In genomic region chr17:64533784-64534183, GRCh38 we compare ENCODE assay signal across 23 cellular contexts. TPM values are rescaled to one million over a fixed set of nuclear protein-coding genes. Genes with fewer than 3 reads are reported as not detected.
DNase-seq lines count a peak whose midpoint lies in the region; ATAC-seq and TF ChIP-seq lines count a peak whose summit lies in the region.
"Had no signal": no experiment of that assay in that cellular context is flagged by ENCODE, and none has a peak within 500 bp of the region (broad histone marks: within the 10 kb centered on the region; RNA-seq: fewer than 3 reads in every experiment).

No MANE protein-coding gene starts in this region.

- no peak for DNase-seq in activated T-cell treated with anti-CD3 and anti-CD28 coated beads, Interleukin-2, amount 50 U/mL, for 72 hours
- DNase-seq in activated T-cell treated with anti-CD3 and anti-CD28 coated beads for 4 hours, result no peak
- DNase-seq in SK-N-MC (ENCODE audit: low read depth, low spot score), result no peak
- no peak for DNase-seq in central memory CD8-positive, alpha-beta T cell (ENCODE audit: low spot score in 2 of 2)
- DNase-seq in progenitor cell of endocrine pancreas (ENCODE audit: low spot score, unreplicated experiment), result no peak
- no peak for DNase-seq in kidney glomerular epithelial cell (lab: John Stamatoyannopoulos, UW)
- DNase-seq: activated CD4-positive, alpha-beta T cell treated with anti-CD3 and anti-CD28 coated beads, Interleukin-2, amount 10 ng/mL, durations not matched to agents 7 days and 5 days; activated T-cell treated with anti-CD3 and anti-CD28 coated beads, Interleukin-2, amount 50 U/mL, for 1 hour; amygdala; cerebellar nuclear complex; effector CD8-positive, alpha-beta T cell; head of caudate nucleus; NCI-H1105 treated with DMSO at 0.1 percent for 48 hours; NCI-H2107; NCI-H524 treated with DMSO at 0.1 percent for 48 hours; Right ventricle myocardium superior; stimulated activated naive CD4-positive, alpha-beta T cell had no signal

- H3K36me3 ChIP-seq in SK-N-MC (ENCODE audit: insufficient read depth, low read length), result peaks cover 99% of the 10 kb centered on the region

- H3K27me3 Mint-ChIP-seq in activated T-cell treated with anti-CD3 and anti-CD28 coated beads, Interleukin-2, amount 50 U/mL, for 72 hours (ENCODE audit: low read depth), result no peaks in the 10 kb centered on the region
- no peaks in the 10 kb centered on the region for H3K27me3 Mint-ChIP-seq in central memory CD8-positive, alpha-beta T cell
- H3K27me3 Mint-ChIP-seq in progenitor cell of endocrine pancreas, result no peaks in the 10 kb centered on the region
- H3K27me3 Mint-ChIP-seq: activated CD4-positive, alpha-beta T cell treated with anti-CD3 and anti-CD28 coated beads, Interleukin-2, amount 10 ng/mL, durations not matched to agents 7 days and 5 days; CD4-positive, CD25-positive, alpha-beta regulatory T cell; type B pancreatic cell had no signal

- H3K9me3 Mint-ChIP-seq in activated T-cell treated with anti-CD3 and anti-CD28 coated beads, Interleukin-2, amount 50 U/mL, for 72 hours, result no peaks in the 10 kb centered on the region
- H3K9me3 Mint-ChIP-seq in central memory CD8-positive, alpha-beta T cell, result no peaks in the 10 kb centered on the region
- H3K9me3 Mint-ChIP-seq in progenitor cell of endocrine pancreas (ENCODE audit: low read depth), result no peaks in the 10 kb centered on the region
- H3K9me3 Mint-ChIP-seq: activated CD4-positive, alpha-beta T cell treated with anti-CD3 and anti-CD28 coated beads, Interleukin-2, amount 10 ng/mL, durations not matched to agents 7 days and 5 days; CD4-positive, CD25-positive, alpha-beta regulatory T cell; nephron; T-helper 2 cell treated with Interferon-gamma antibody and Interleukin-4, amounts not matched to agents 5 μg/mL and 100 μg/mL, for 36 hours; type B pancreatic cell had no signal

- no peaks in the 10 kb centered on the region for H3K4me1 Mint-ChIP-seq in activated T-cell treated with anti-CD3 and anti-CD28 coated beads, Interleukin-2, amount 50 U/mL, for 72 hours (ENCODE audit: low read depth)
- peaks cover 5% of the 10 kb centered on the region for H3K4me1 Mint-ChIP-seq in central memory CD8-positive, alpha-beta T cell
- H3K4me1 Mint-ChIP-seq in progenitor cell of endocrine pancreas (ENCODE audit: low read depth), result no peaks in the 10 kb centered on the region
- H3K4me1 Mint-ChIP-seq: activated CD4-positive, alpha-beta T cell treated with anti-CD3 and anti-CD28 coated beads, Interleukin-2, amount 10 ng/mL, durations not matched to agents 7 days and 5 days; nephron had no signal

- H3K9me3 ChIP-seq in SK-N-MC (ENCODE audit: low read depth, low read length), result no peaks in the 10 kb centered on the region

- 0 out of 2 replicates have a peak overlapping the region, but pooled peaks have one; percentile 6 for H3K27ac ChIP-seq in SK-N-MC

- peaks cover 11 to 31% of the 10 kb centered on the region in 2 donors for H3K36me3 Mint-ChIP-seq in activated T-cell treated with anti-CD3 and anti-CD28 coated beads, Interleukin-2, amount 50 U/mL, for 72 hours (ENCODE audit: insufficient read depth in 2 of 2)
- peaks cover 77% of the 10 kb centered on the region for H3K36me3 Mint-ChIP-seq in central memory CD8-positive, alpha-beta T cell (ENCODE audit: insufficient read depth)
- H3K36me3 Mint-ChIP-seq in progenitor cell of endocrine pancreas (ENCODE audit: insufficient read depth), result peaks cover 26% of the 10 kb centered on the region

- peak overlapping the region; percentile 81 for H3K27ac Mint-ChIP-seq in activated T-cell treated with anti-CD3 and anti-CD28 coated beads, Interleukin-2, amount 50 U/mL, for 72 hours
- H3K27ac Mint-ChIP-seq in central memory CD8-positive, alpha-beta T cell (ENCODE audit: low read depth), result peak overlapping the region; percentile 2
- H3K27ac Mint-ChIP-seq in progenitor cell of endocrine pancreas, result peak overlapping the region; percentile 15
- H3K27ac Mint-ChIP-seq: T-helper 2 cell treated with Interferon-gamma antibody and Interleukin-4, amounts not matched to agents 5 μg/mL and 100 μg/mL, for 36 hours; type B pancreatic cell had no signal

- no peak overlapping the region for H3K4me3 ChIP-seq in SK-N-MC

- TF ChIP-seq CTCF in progenitor cell of endocrine pancreas (IDR thresholded peaks at IDR 0.05; ENCODE audit: unreplicated experiment), result no peak

- no peak overlapping the region for H3K4me3 Mint-ChIP-seq in activated T-cell treated with anti-CD3 and anti-CD28 coated beads, Interleukin-2, amount 50 U/mL, for 72 hours
- no peak overlapping the region for H3K4me3 Mint-ChIP-seq in central memory CD8-positive, alpha-beta T cell
- no peak overlapping the region for H3K4me3 Mint-ChIP-seq in progenitor cell of endocrine pancreas (ENCODE audit: low read depth)
- H3K4me3 Mint-ChIP-seq: activated CD4-positive, alpha-beta T cell treated with anti-CD3 and anti-CD28 coated beads, Interleukin-2, amount 10 ng/mL, durations not matched to agents 7 days and 5 days; CD4-positive, CD25-positive, alpha-beta regulatory T cell; nephron; T-helper 2 cell treated with Interferon-gamma antibody and Interleukin-4, amounts not matched to agents 5 μg/mL and 100 μg/mL, for 36 hours; type B pancreatic cell had no signal

- H3K9ac ChIP-seq in SK-N-MC (ENCODE audit: insufficient read length), result no peak overlapping the region

- ATAC-seq in activated T-cell treated with anti-CD3 and anti-CD28 coated beads, Interleukin-2, amount 50 U/mL, for 72 hours (replicated peaks in 1 of 2), result no peak
- ATAC-seq in central memory CD8-positive, alpha-beta T cell (replicated peaks; ENCODE audit: extremely low read depth, poor library complexity, severe bottlenecking), result no peak
- ATAC-seq in GM21381 (IDR thresholded peaks at IDR 0.05; ENCODE audit: unreplicated experiment) (no peak), HG02798 (IDR thresholded peaks at IDR 0.05; ENCODE audit: poor library complexity, unreplicated experiment) (no peak)

RNA-seq across cellular contexts. Expression of gene CEP95, which starts 27.0 kb away (rescaled TPM):
- 10 to 100 TPM; 70.9 to 80.3 TPM for total RNA-seq in activated T-cell treated with anti-CD3 and anti-CD28 coated beads, Interleukin-2, amount 50 U/mL, for 72 hours
- 102 and 108 TPM in 2 replicates for total RNA-seq in progenitor cell of endocrine pancreas

RNA-seq across cellular contexts. Expression of gene DDX5, which starts 27.7 kb away (rescaled TPM):
- 1,000 to 10,000 TPM; 1,029 to 1,188 TPM for total RNA-seq in activated T-cell treated with anti-CD3 and anti-CD28 coated beads, Interleukin-2, amount 50 U/mL, for 72 hours
- total RNA-seq in progenitor cell of endocrine pancreas, result 918 and 925 TPM in 2 replicates

RNA-seq across cellular contexts. Expression of gene POLG2, which starts 36.9 kb away (rescaled TPM):
- total RNA-seq in activated T-cell treated with anti-CD3 and anti-CD28 coated beads, Interleukin-2, amount 50 U/mL, for 72 hours, result 10 to 100 TPM; 40.7 to 47.2 TPM
- total RNA-seq in progenitor cell of endocrine pancreas, result 33.1 and 33.7 TPM in 2 replicates

Comparison
In these comparisons a context has a peak if more than half of its experiments do, and no peak if none do; other contexts are left out.
1. H3K27ac Mint-ChIP-seq: peak in every context shown above with its lines; median percentile 81 in activated T-cell treated with anti-CD3 and anti-CD28 coated beads, Interleukin-2, amount 50 U/mL, for 72 hours; 15 in progenitor cell of endocrine pancreas; 2 in central memory CD8-positive, alpha-beta T cell.